ENCODE assay signal across 17 cellular contexts in the genomic region with DNA sequence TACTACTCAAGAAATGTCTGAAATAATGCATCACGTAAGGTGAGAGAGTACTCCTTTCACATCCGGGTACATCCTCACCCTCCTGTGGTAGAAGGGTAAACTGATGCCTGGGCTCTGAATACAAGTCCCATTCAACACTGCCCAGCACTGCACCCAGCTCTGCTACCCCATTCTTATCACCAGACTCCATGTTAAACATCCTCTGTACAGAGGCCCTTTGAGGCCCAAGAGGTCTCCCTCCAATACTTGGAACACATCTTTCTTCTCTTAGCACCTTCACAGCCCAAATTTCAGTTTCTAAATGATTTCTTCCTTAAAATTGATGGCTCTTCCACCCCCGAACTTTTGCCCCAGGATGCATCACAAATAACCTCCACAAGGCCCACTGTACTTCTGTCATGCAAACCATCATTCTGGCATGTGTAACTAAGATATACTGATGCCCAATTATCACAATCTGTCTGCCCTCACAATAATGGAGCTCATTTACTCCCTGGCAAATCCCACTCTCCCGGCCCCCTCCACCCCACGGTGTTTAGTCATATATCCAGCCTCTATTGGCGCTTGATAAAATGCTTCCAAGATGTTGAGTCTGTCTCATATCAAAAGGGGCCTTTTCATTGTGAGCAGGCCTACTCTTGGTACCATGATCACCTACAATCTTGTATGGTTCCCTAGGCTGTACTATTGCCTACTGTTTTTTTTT. TPM values are rescaled to one million over a fixed set of nuclear protein-coding genes. Genes with fewer than 3 reads are reported as not detected.
DNase-seq lines count a peak whose midpoint lies in the region; ATAC-seq, FAIRE-seq and TF ChIP-seq lines count a peak whose summit lies in the region.
"Had no signal": no experiment of that assay in that cellular context is flagged by ENCODE, and none has a peak within 500 bp of the region (broad histone marks: within the 10 kb centered on the region; RNA-seq: fewer than 3 reads in every experiment).

No MANE protein-coding gene starts in this region.

- no peak for TF ChIP-seq RAD21 in GM12878 (IDR thresholded peaks at IDR 0.05; ENCODE audit: insufficient read depth, low read depth, low read length)

- no peak overlapping the region for H3K4me3 ChIP-seq in GM12878
- no peak overlapping the region for H3K4me3 ChIP-seq in tibial artery
- H3K4me3 ChIP-seq in prostate gland = no peak overlapping the region
- H3K4me3 ChIP-seq in A673 (ENCODE audit: low read depth, low read length, poor library complexity, severe bottlenecking) = no peak overlapping the region
- H3K4me3 ChIP-seq: coronary artery, HAP-1 had no signal

- no peaks in the 10 kb centered on the region for H3K9me3 Mint-ChIP-seq in activated T-cell treated with anti-CD3 and anti-CD28 coated beads, Interleukin-2, amount 50 U/mL, for 72 hours
- no peaks in the 10 kb centered on the region for H3K9me3 Mint-ChIP-seq in activated T-cell treated with anti-CD3 and anti-CD28 coated beads, Interleukin-2, amount 50 U/mL, for 4 hours
- H3K9me3 Mint-ChIP-seq in HFFc6 = no peaks in the 10 kb centered on the region; the same call in 1 of the 2 replicates
- no peaks in the 10 kb centered on the region for H3K9me3 Mint-ChIP-seq in osteocyte (ENCODE audit: unreplicated experiment)

- no peaks in the 10 kb centered on the region for H3K9me3 ChIP-seq in GM12878 (replicated peaks; ENCODE audit: control insufficient read depth, insufficient read depth, low read length)
- no peaks in the 10 kb centered on the region for H3K9me3 ChIP-seq in tibial artery
- no peaks in the 10 kb centered on the region for H3K9me3 ChIP-seq in prostate gland
- H3K9me3 ChIP-seq in A673 (ENCODE audit: low read depth, low read length, poor library complexity, severe bottlenecking) = no peaks in the 10 kb centered on the region
- H3K9me3 ChIP-seq: HAP-1 had no signal

- FAIRE-seq in GM12878 (lab: Jason Lieb, UNC) = no peak

- no peak overlapping the region for H3K9ac ChIP-seq in GM12878 (ENCODE audit: control insufficient read depth, insufficient read depth, low read length)

- H3K27me3 ChIP-seq in GM12878 (replicated peaks in 1 of 2; ENCODE audit: control insufficient read depth in 2 of 2, insufficient read depth in 2 of 2, low read length in 1 of 2) (no peaks in the 10 kb centered on the region), tibial artery (no peaks in the 10 kb centered on the region), prostate gland (replicated peaks; ENCODE audit: insufficient read depth) (no peaks in the 10 kb centered on the region), A673 (replicated peaks; ENCODE audit: insufficient read depth, low read depth, low read length, poor library complexity) (no peaks in the 10 kb centered on the region)
- H3K27me3 ChIP-seq: brain microvascular endothelial cell had no signal

- no peak overlapping the region for H3K4me2 ChIP-seq in GM12878 (ENCODE audit: control insufficient read depth, insufficient read depth)

- in situ Hi-C loops in GM12878 (cut with MboI) = no loop called here

- POLR2A ChIA-PET in GM12878 (lab: Charles Lee) = interaction anchor here (0.7 kb wide), 2 partner anchors 31 to 79 kb away, joined by 3 to 4 read pairs; partner anchors contain the start of gene USP4
- POLR2A ChIA-PET in A673 (lab: Charles Lee; ENCODE audit: low non-redundant PET) = no interaction called here

- no peak for ATAC-seq in activated T-cell treated with anti-CD3 and anti-CD28 coated beads, Interleukin-2, amount 50 U/mL, for 72 hours (replicated peaks in 1 of 2)
- no peak for ATAC-seq in activated T-cell treated with anti-CD3 and anti-CD28 coated beads, Interleukin-2, amount 50 U/mL, for 4 hours
- ATAC-seq in GM12878 = no peak
- ATAC-seq: sciatic nerve had no signal

- H3K27ac Mint-ChIP-seq in activated T-cell treated with anti-CD3 and anti-CD28 coated beads, Interleukin-2, amount 50 U/mL, for 72 hours = peak overlapping the region; percentile 58
- H3K27ac Mint-ChIP-seq in HFFc6 (peak overlapping the region; percentile 28), osteocyte (ENCODE audit: unreplicated experiment) (peak overlapping the region; percentile 20)

- CTCF ChIA-PET in GM12878 (lab: Yijun Ruan, JAX) (interaction anchor here (1.2 to 1.3 kb wide), 2 partner anchors 11 to 14 kb away, joined by 3 to 4 read pairs; no protein-coding TSS in a partner anchor), A673 (lab: Charles Lee) (no interaction called here)

- RAD21 ChIA-PET in GM12878 (lab: Charles Lee; ENCODE audit: unreplicated experiment) = interaction anchor here (1.3 kb wide), 1 partner anchor 39 kb away, joined by 3 read pairs; no protein-coding TSS in a partner anchor

- no peak overlapping the region for H2AFZ ChIP-seq in GM12878 (ENCODE audit: control insufficient read depth, low read depth, low read length)

- no peaks in the 10 kb centered on the region; the same call in 1 of the 2 replicates for H4K20me1 ChIP-seq in GM12878 (ENCODE audit: control insufficient read depth, insufficient read depth)

- no peaks in the 10 kb centered on the region for H3K4me1 ChIP-seq in GM12878 (ENCODE audit: control insufficient read depth, insufficient read depth, low read length)
- H3K4me1 ChIP-seq in tibial artery = peaks cover 0 to 18% (median 0%) of the 10 kb centered on the region in 4 donors
- H3K4me1 ChIP-seq in prostate gland (replicated peaks) = no peaks in the 10 kb centered on the region
- H3K4me1 ChIP-seq in A673 (ENCODE audit: insufficient read depth, low read length, poor library complexity, severe bottlenecking) = no peaks in the 10 kb centered on the region
- H3K4me1 ChIP-seq: HAP-1 had no signal

- DNase-seq in activated T-cell treated with anti-CD3 and anti-CD28 coated beads, Interleukin-2, amount 50 U/mL, for 72 hours = no peak
- DNase-seq in activated T-cell treated with anti-CD3 and anti-CD28 coated beads, Interleukin-2, amount 50 U/mL, for 4 hours = no peak
- DNase-seq in HFFc6 (no peak), GM12878 (ENCODE audit: low read depth, low spot score) (no peak), osteocyte (ENCODE audit: extremely low spot score, unreplicated experiment) (no peak), tibial artery (no peak), prostate gland (ENCODE audit: low spot score) (no peak), A673 (ENCODE audit: low spot score) (no peak)
- DNase-seq: brain microvascular endothelial cell, NCI-H1436, NCI-H2171, SHP77, T-helper 2 cell, WERI-Rb-1 had no signal

- 59% methylated on average over 6 of the region's 6 CpGs for WGBS in GM12878 (ENCODE audit: insufficient coverage, insufficient replicate concordance, low lambda C conversion rate, missing lambda C conversion rate)
- 93% methylated on average over 6 of the region's 6 CpGs for WGBS in prostate gland

- no peak overlapping the region for H3K4me3 Mint-ChIP-seq in activated T-cell treated with anti-CD3 and anti-CD28 coated beads, Interleukin-2, amount 50 U/mL, for 72 hours
- no peak overlapping the region for H3K4me3 Mint-ChIP-seq in activated T-cell treated with anti-CD3 and anti-CD28 coated beads, Interleukin-2, amount 50 U/mL, for 4 hours
- H3K4me3 Mint-ChIP-seq in HFFc6 (no peak overlapping the region), osteocyte (ENCODE audit: unreplicated experiment) (no peak overlapping the region)

- H3K27ac ChIP-seq in GM12878 (ENCODE audit: control insufficient read depth, insufficient read depth) (no peak overlapping the region), tibial artery (no peak overlapping the region), prostate gland (no peak overlapping the region), A673 (ENCODE audit: low read depth, low read length, poor library complexity, severe bottlenecking) (no peak overlapping the region)
- H3K27ac ChIP-seq: brain microvascular endothelial cell, coronary artery, WERI-Rb-1 had no signal

- SMC1A ChIA-PET in GM12878 (lab: Charles Lee; ENCODE audit: uncharacterized antibody, unreplicated experiment) = interaction anchor here (0.6 to 1.0 kb wide), 2 partner anchors 18 to 322 kb away, joined by 3 read pairs; no protein-coding TSS in a partner anchor

- H3K27me3 Mint-ChIP-seq in activated T-cell treated with anti-CD3 and anti-CD28 coated beads, Interleukin-2, amount 50 U/mL, for 72 hours (ENCODE audit: low read depth) = no peaks in the 10 kb centered on the region
- H3K27me3 Mint-ChIP-seq in activated T-cell treated with anti-CD3 and anti-CD28 coated beads, Interleukin-2, amount 50 U/mL, for 4 hours (ENCODE audit: low read depth) = no peaks in the 10 kb centered on the region
- peaks cover 4% of the 10 kb centered on the region for H3K27me3 Mint-ChIP-seq in HFFc6 (ENCODE audit: insufficient read depth)
- no peaks in the 10 kb centered on the region for H3K27me3 Mint-ChIP-seq in osteocyte (ENCODE audit: unreplicated experiment)

- H3K4me1 Mint-ChIP-seq in activated T-cell treated with anti-CD3 and anti-CD28 coated beads, Interleukin-2, amount 50 U/mL, for 72 hours (ENCODE audit: low read depth) = peaks cover 19% of the 10 kb centered on the region
- peaks cover 19% of the 10 kb centered on the region for H3K4me1 Mint-ChIP-seq in activated T-cell treated with anti-CD3 and anti-CD28 coated beads, Interleukin-2, amount 50 U/mL, for 4 hours (ENCODE audit: low read depth)
- H3K4me1 Mint-ChIP-seq in HFFc6 (ENCODE audit: low read depth) = 0 out of 2 replicates have a peak, but pooled peaks cover 4% of the 10 kb centered on the region
- H3K4me1 Mint-ChIP-seq in osteocyte (ENCODE audit: unreplicated experiment) = peaks cover 4% of the 10 kb centered on the region

- intact Hi-C loops in GM12878 (cut with micrococcal nuclease; ENCODE audit: unreplicated experiment) (no loop called here), tibial artery (cut with DNase I; ENCODE audit: low total_unique reads) (no loop called here), prostate gland (cut with DNase I) (no loop called here), A673 (cut with micrococcal nuclease; ENCODE audit: unreplicated experiment) (no loop called here)

- TF ChIP-seq POLR2A in GM12878 (IDR thresholded peaks at IDR 0.05; ENCODE audit: low read depth, low read length) (no peak), prostate gland (IDR thresholded peaks at IDR 0.05) (no peak)

- TF ChIP-seq CTCF in HFFc6 (IDR thresholded peaks at IDR 0.05) (no peak), GM12878 (IDR thresholded peaks at IDR 0.05 in 2 of 3, conservative IDR thresholded peaks at IDR 0.05 in 1 of 3; ENCODE audit: control insufficient read depth in 2 of 3, extremely low read depth in 1 of 3, insufficient read depth in 1 of 3, low read depth in 3 of 3, low read length in 3 of 3) (no peak), osteocyte (IDR thresholded peaks at IDR 0.05) (no peak), tibial artery (IDR thresholded peaks at IDR 0.05) (no peak), prostate gland (IDR thresholded peaks at IDR 0.05) (no peak), A673 (conservative IDR thresholded peaks at IDR 0.05; ENCODE audit: low read depth, low read length) (no peak)

- peaks cover 36% of the 10 kb centered on the region for H3K79me2 ChIP-seq in GM12878 (ENCODE audit: control insufficient read depth, insufficient read depth, low read length)

- no peak for TF ChIP-seq EP300 in GM12878 (IDR thresholded peaks at IDR 0.05; ENCODE audit: borderline replicate concordance in 1 of 2, control insufficient read depth in 1 of 2, low read depth in 2 of 2, low read length in 2 of 2)

- BruUV-seq in GM12878 (replicated peaks; lab: Mats Ljungman, UMichigan) (TSS peak; percentile 38), A673 (replicated peaks; lab: Mats Ljungman, UMichigan) (no TSS peak)

- H3K36me3 ChIP-seq in GM12878 (ENCODE audit: control insufficient read depth in 2 of 2, insufficient read depth in 2 of 2, low read length in 1 of 2) (peaks cover 30 to 38% of the 10 kb centered on the region in 2 experiments), tibial artery (peaks cover 75 to 91% (median 78%) of the 10 kb centered on the region in 3 donors), prostate gland (no peaks in the 10 kb centered on the region), A673 (ENCODE audit: insufficient read depth, low read length, poor library complexity, severe bottlenecking) (peaks cover 10% of the 10 kb centered on the region)

- H3K36me3 Mint-ChIP-seq in activated T-cell treated with anti-CD3 and anti-CD28 coated beads, Interleukin-2, amount 50 U/mL, for 72 hours (ENCODE audit: insufficient read depth in 2 of 2) = peaks cover 15 to 41% of the 10 kb centered on the region in 2 donors
- peaks cover 40% of the 10 kb centered on the region for H3K36me3 Mint-ChIP-seq in activated T-cell treated with anti-CD3 and anti-CD28 coated beads, Interleukin-2, amount 50 U/mL, for 4 hours (ENCODE audit: insufficient read depth)
- H3K36me3 Mint-ChIP-seq in HFFc6 (ENCODE audit: low read depth) (peaks cover 56% of the 10 kb centered on the region), osteocyte (ENCODE audit: unreplicated experiment) (peaks cover 51% of the 10 kb centered on the region)

RNA-seq across cellular contexts. Expression of gene GPX1, which starts 12.6 kb away (rescaled TPM):
- total RNA-seq in activated T-cell treated with anti-CD3 and anti-CD28 coated beads, Interleukin-2, amount 50 U/mL, for 72 hours = 100 to 1,000 TPM; 112 to 124 TPM
- 100 to 1,000 TPM; 109 to 152 (median 132) TPM for total RNA-seq in activated T-cell treated with anti-CD3 and anti-CD28 coated beads, Interleukin-2, amount 50 U/mL, for 4 hours
- total RNA-seq in HFFc6 (2021; fragmentation: NEBNext Ultra II Directional; extraction: Animal tissue kit (Norgen Biotek cat#: 25700)) = 100 to 1,000 TPM; 359 to 607 (median 548) TPM
- total RNA-seq in GM12878 (2013; cell fraction: nucleolus; rRNA removed) = 28.0 and 29.5 TPM in 2 replicates
- total RNA-seq in GM12878 (2014; rRNA removed) = 639 and 705 TPM in 2 replicates
- 210 and 245 TPM in 2 replicates for total RNA-seq in GM12878 (2014; rRNA removed; fragmentation: Illumina TruSeq; extraction: Trizol)
- 555 and 560 TPM in 2 replicates for total RNA-seq in GM12878 (2021)
- polyA plus RNA-seq in GM12878 (2011; ENCODE audit: low read depth) = 149 TPM
- 70.8 and 155 TPM in 2 replicates for polyA plus RNA-seq in GM12878 (2011; rRNA removed)
- polyA plus RNA-seq in GM12878 (2011; cell fraction: cytosol; rRNA removed) = 287 and 437 TPM in 2 replicates
- polyA plus RNA-seq in GM12878 (2011; cell fraction: nucleus; rRNA removed) = 173 and 177 TPM in 2 replicates
- 320 and 364 TPM in 2 replicates for polyA plus RNA-seq in GM12878 (2012)
- 12.8 and 143 TPM in 2 replicates for polyA plus RNA-seq in GM12878 (2014; fragmentation: Illumina TruSeq; extraction: Trizol)
- polyA plus RNA-seq in GM12878 (2014; fragmentation: Nextera tagmentation; extraction: Ambion mirVana) = 100 to 1,000 TPM in 1 of 2 experiments, 10 to 100 TPM in 1; 32.0 to 174 TPM
- polyA plus RNA-seq in GM12878 (2014; rRNA removed) = 947 and 967 TPM in 2 replicates
- polyA plus RNA-seq in GM12878 (2016; fragmentation: Nextera tagmentation; extraction: Ambion mirVana) = 1,000 to 10,000 TPM; 1,103 to 1,121 TPM
- polyA minus RNA-seq in GM12878 (2011; rRNA and poly(A)+ RNA removed) = 42.4 and 98.3 TPM in 2 replicates
- polyA minus RNA-seq in GM12878 (2011; cell fraction: cytosol; rRNA and poly(A)+ RNA removed) = 48.2 and 50.4 TPM in 2 replicates
- polyA minus RNA-seq in GM12878 (2011; cell fraction: nucleus; rRNA and poly(A)+ RNA removed) = 27.4 and 51.1 TPM in 2 replicates
- 91.6 and 98.9 TPM in 2 replicates for total RNA-seq in osteocyte
- 100 to 1,000 TPM; 250 to 279 TPM for total RNA-seq in prostate gland
- 122 and 128 TPM in 2 replicates for total RNA-seq in A673 (2021)

RNA-seq across cellular contexts. Expression of gene USP4, which starts 30.9 kb away (rescaled TPM):
- 10 to 100 TPM; 70.2 to 76.5 TPM for total RNA-seq in activated T-cell treated with anti-CD3 and anti-CD28 coated beads, Interleukin-2, amount 50 U/mL, for 72 hours
- 10 to 100 TPM; 60.1 to 71.3 (median 61.6) TPM for total RNA-seq in activated T-cell treated with anti-CD3 and anti-CD28 coated beads, Interleukin-2, amount 50 U/mL, for 4 hours
- total RNA-seq in HFFc6 (2021; fragmentation: NEBNext Ultra II Directional; extraction: Animal tissue kit (Norgen Biotek cat#: 25700)) = 10 to 100 TPM; 41.4 to 48.3 (median 44.8) TPM
- total RNA-seq in GM12878 (2013; cell fraction: nucleolus; rRNA removed) = 110 and 117 TPM in 2 replicates
- total RNA-seq in GM12878 (2014; rRNA removed) (24.8 and 26.5 TPM in 2 replicates), GM12878 (2014; rRNA removed; fragmentation: Illumina TruSeq; extraction: Trizol) (57.6 and 58.8 TPM in 2 replicates), GM12878 (2021) (68.4 and 75.8 TPM in 2 replicates), osteocyte (42.9 and 44.3 TPM in 2 replicates), prostate gland (10 to 100 TPM; 18.3 to 30.8 TPM), A673 (2021) (32.3 and 32.8 TPM in 2 replicates)
- 45.0 TPM for polyA plus RNA-seq in GM12878 (2011; ENCODE audit: low read depth)
- polyA plus RNA-seq in GM12878 (2011; rRNA removed) (72.1 and 77.1 TPM in 2 replicates), GM12878 (2014; fragmentation: Illumina TruSeq; extraction: Trizol) (70.6 and 80.9 TPM in 2 replicates), GM12878 (2014; fragmentation: Nextera tagmentation; extraction: Ambion mirVana) (10 to 100 TPM; 40.3 to 49.3 TPM), GM12878 (2014; rRNA removed) (62.3 and 69.3 TPM in 2 replicates), GM12878 (2016; fragmentation: Nextera tagmentation; extraction: Ambion mirVana) (10 to 100 TPM; 69.6 to 69.7 TPM)
- 58.3 and 61.3 TPM in 2 replicates for polyA plus RNA-seq in GM12878 (2011; cell fraction: cytosol; rRNA removed)
- polyA plus RNA-seq in GM12878 (2011; cell fraction: nucleus; rRNA removed) = 74.7 and 82.1 TPM in 2 replicates
- 46.7 and 50.0 TPM in 2 replicates for polyA plus RNA-seq in GM12878 (2012)
- 107 and 161 TPM in 2 replicates for polyA minus RNA-seq in GM12878 (2011; rRNA and poly(A)+ RNA removed)
- 24.5 and 27.2 TPM in 2 replicates for polyA minus RNA-seq in GM12878 (2011; cell fraction: cytosol; rRNA and poly(A)+ RNA removed)
- polyA minus RNA-seq in GM12878 (2011; cell fraction: nucleus; rRNA and poly(A)+ RNA removed) = 36.3 and 64.6 TPM in 2 replicates

RNA-seq across cellular contexts. Expression of gene RHOA, which starts 41.0 kb away (rescaled TPM):
- 100 to 1,000 TPM; 458 to 468 TPM for total RNA-seq in activated T-cell treated with anti-CD3 and anti-CD28 coated beads, Interleukin-2, amount 50 U/mL, for 72 hours
- 100 to 1,000 TPM; 390 to 408 (median 408) TPM for total RNA-seq in activated T-cell treated with anti-CD3 and anti-CD28 coated beads, Interleukin-2, amount 50 U/mL, for 4 hours
- total RNA-seq in HFFc6 (2021; fragmentation: NEBNext Ultra II Directional; extraction: Animal tissue kit (Norgen Biotek cat#: 25700)) = 100 to 1,000 TPM; 703 to 739 (median 716) TPM
- 56.0 and 62.2 TPM in 2 replicates for total RNA-seq in GM12878 (2013; cell fraction: nucleolus; rRNA removed)
- total RNA-seq in GM12878 (2014; rRNA removed) (246 and 269 TPM in 2 replicates), GM12878 (2014; rRNA removed; fragmentation: Illumina TruSeq; extraction: Trizol) (414 and 415 TPM in 2 replicates), GM12878 (2021) (463 and 474 TPM in 2 replicates), osteocyte (574 and 607 TPM in 2 replicates), prostate gland (100 to 1,000 TPM; 296 to 343 TPM), A673 (2021) (194 and 198 TPM in 2 replicates)
- polyA plus RNA-seq in GM12878 (2011; ENCODE audit: low read depth) = 370 TPM
- polyA plus RNA-seq in GM12878 (2011; rRNA removed) (265 and 285 TPM in 2 replicates), GM12878 (2014; fragmentation: Illumina TruSeq; extraction: Trizol) (568 and 674 TPM in 2 replicates), GM12878 (2014; fragmentation: Nextera tagmentation; extraction: Ambion mirVana) (1,000 to 10,000 TPM in 1 of 2 experiments, 100 to 1,000 TPM in 1; 696 to 1,049 TPM), GM12878 (2014; rRNA removed) (332 and 351 TPM in 2 replicates), GM12878 (2016; fragmentation: Nextera tagmentation; extraction: Ambion mirVana) (100 to 1,000 TPM; 683 to 684 TPM)
- 340 and 373 TPM in 2 replicates for polyA plus RNA-seq in GM12878 (2011; cell fraction: cytosol; rRNA removed)
- polyA plus RNA-seq in GM12878 (2011; cell fraction: nucleus; rRNA removed) = 212 and 231 TPM in 2 replicates
- 407 and 450 TPM in 2 replicates for polyA plus RNA-seq in GM12878 (2012)
- 265 and 343 TPM in 2 replicates for polyA minus RNA-seq in GM12878 (2011; rRNA and poly(A)+ RNA removed)
- polyA minus RNA-seq in GM12878 (2011; cell fraction: cytosol; rRNA and poly(A)+ RNA removed) = 183 and 242 TPM in 2 replicates
- polyA minus RNA-seq in GM12878 (2011; cell fraction: nucleus; rRNA and poly(A)+ RNA removed) = 51.5 and 60.5 TPM in 2 replicates

RNA-seq across cellular contexts. Expression of gene TCTA, which starts 41.5 kb away (rescaled TPM):
- 10 to 100 TPM; 22.0 to 23.4 TPM for total RNA-seq in activated T-cell treated with anti-CD3 and anti-CD28 coated beads, Interleukin-2, amount 50 U/mL, for 72 hours
- 10 to 100 TPM; 20.0 to 21.8 (median 20.1) TPM for total RNA-seq in activated T-cell treated with anti-CD3 and anti-CD28 coated beads, Interleukin-2, amount 50 U/mL, for 4 hours
- total RNA-seq in HFFc6 (2021; fragmentation: NEBNext Ultra II Directional; extraction: Animal tissue kit (Norgen Biotek cat#: 25700)) = 10 to 100 TPM; 45.5 to 58.7 (median 49.9) TPM
- 34.8 and 38.6 TPM in 2 replicates for total RNA-seq in GM12878 (2013; cell fraction: nucleolus; rRNA removed)
- total RNA-seq in GM12878 (2014; rRNA removed) (17.3 and 17.7 TPM in 2 replicates), GM12878 (2014; rRNA removed; fragmentation: Illumina TruSeq; extraction: Trizol) (12.7 and 13.7 TPM in 2 replicates), GM12878 (2021) (17.7 and 18.3 TPM in 2 replicates), osteocyte (34.7 and 36.4 TPM in 2 replicates), prostate gland (10 to 100 TPM; 39.6 to 70.0 TPM), A673 (2021) (11.6 and 12.0 TPM in 2 replicates)
- polyA plus RNA-seq in GM12878 (2011; ENCODE audit: low read depth) = 12.8 TPM
- polyA plus RNA-seq in GM12878 (2011; rRNA removed) (11.6 and 18.2 TPM in 2 replicates), GM12878 (2014; fragmentation: Illumina TruSeq; extraction: Trizol) (27.6 and 30.5 TPM in 2 replicates), GM12878 (2014; fragmentation: Nextera tagmentation; extraction: Ambion mirVana) (1 to 10 TPM; 6.5 to 7.1 TPM), GM12878 (2014; rRNA removed) (22.4 and 25.5 TPM in 2 replicates), GM12878 (2016; fragmentation: Nextera tagmentation; extraction: Ambion mirVana) (10 to 100 TPM; 27.6 to 27.9 TPM)
- polyA plus RNA-seq in GM12878 (2011; cell fraction: cytosol; rRNA removed) = 25.0 and 27.8 TPM in 2 replicates
- 9.3 and 9.7 TPM in 2 replicates for polyA plus RNA-seq in GM12878 (2011; cell fraction: nucleus; rRNA removed)
- polyA plus RNA-seq in GM12878 (2012) = 13.8 and 18.9 TPM in 2 replicates
- polyA minus RNA-seq in GM12878 (2011; rRNA and poly(A)+ RNA removed) = 19.4 and 27.8 TPM in 2 replicates
- 6.1 and 8.2 TPM in 2 replicates for polyA minus RNA-seq in GM12878 (2011; cell fraction: cytosol; rRNA and poly(A)+ RNA removed)
- 12.0 and 24.1 TPM in 2 replicates for polyA minus RNA-seq in GM12878 (2011; cell fraction: nucleus; rRNA and poly(A)+ RNA removed)

RNA-seq across cellular contexts. Expression of gene AMT, which starts 51.5 kb away (rescaled TPM):
- total RNA-seq in activated T-cell treated with anti-CD3 and anti-CD28 coated beads, Interleukin-2, amount 50 U/mL, for 72 hours = 1 to 10 TPM; 7.4 to 7.5 TPM
- 1 to 10 TPM in 1 of 3 donors, under 1 TPM in 2; 0.50 to 1.1 (median 0.81) TPM for total RNA-seq in activated T-cell treated with anti-CD3 and anti-CD28 coated beads, Interleukin-2, amount 50 U/mL, for 4 hours
- 1 to 10 TPM in 5 of 6 experiments, under 1 TPM in 1; 0.78 to 3.2 (median 1.2) TPM for total RNA-seq in HFFc6 (2021; fragmentation: NEBNext Ultra II Directional; extraction: Animal tissue kit (Norgen Biotek cat#: 25700))
- total RNA-seq in GM12878 (2013; cell fraction: nucleolus; rRNA removed) = 4.6 and 5.3 TPM in 2 replicates
- total RNA-seq in GM12878 (2014; rRNA removed) (0.45 and 0.54 TPM in 2 replicates), GM12878 (2014; rRNA removed; fragmentation: Illumina TruSeq; extraction: Trizol) (0.41 and 0.76 TPM in 2 replicates), GM12878 (2021) (2.4 and 3.8 TPM in 2 replicates), osteocyte (8.0 and 9.4 TPM in 2 replicates), prostate gland (1 to 10 TPM; 6.3 to 8.9 TPM), A673 (2021) (1.3 and 2.1 TPM in 2 replicates)
- 8.1 TPM for polyA plus RNA-seq in GM12878 (2011; ENCODE audit: low read depth)
- polyA plus RNA-seq in GM12878 (2011; rRNA removed) (4.5 and 7.2 TPM in 2 replicates), GM12878 (2014; fragmentation: Illumina TruSeq; extraction: Trizol) (3.3 and 4.6 TPM in 2 replicates), GM12878 (2014; fragmentation: Nextera tagmentation; extraction: Ambion mirVana) (1 to 10 TPM; 1.0 to 4.6 TPM), GM12878 (2014; rRNA removed) (2.4 and 3.6 TPM in 2 replicates), GM12878 (2016; fragmentation: Nextera tagmentation; extraction: Ambion mirVana) (1 to 10 TPM; 1.6 to 2.8 TPM)
- 3.0 and 4.0 TPM in 2 replicates for polyA plus RNA-seq in GM12878 (2011; cell fraction: cytosol; rRNA removed)
- polyA plus RNA-seq in GM12878 (2011; cell fraction: nucleus; rRNA removed) = 75.3 and 115 TPM in 2 replicates
- 8.2 and 8.3 TPM in 2 replicates for polyA plus RNA-seq in GM12878 (2012)
- 2.2 and 2.6 TPM in 2 replicates for polyA minus RNA-seq in GM12878 (2011; rRNA and poly(A)+ RNA removed)
- polyA minus RNA-seq in GM12878 (2011; cell fraction: cytosol; rRNA and poly(A)+ RNA removed) = not detected in 2 replicates
- polyA minus RNA-seq in GM12878 (2011; cell fraction: nucleus; rRNA and poly(A)+ RNA removed) = 4.2 and 5.4 TPM in 2 replicates
